Comparison of ENCODE assay signal across 8 cellular contexts in genomic region chr13:23888658-23889597, GRCh38. TPM values are rescaled to one million over a fixed set of nuclear protein-coding genes. Genes with fewer than 3 reads are reported as not detected.
DNase-seq lines count a peak whose midpoint lies in the region; ATAC-seq and TF ChIP-seq lines count a peak whose summit lies in the region.

MIPEP (minus strand) TSS chr13:23889400; CDS start chr13:23889320, 80 bp downstream.

- H3K27me3 ChIP-seq in adrenal gland (no peaks in the 10 kb centered on the region), heart left ventricle (no peaks in the 10 kb centered on the region), upper lobe of left lung (no peaks in the 10 kb centered on the region)

- H3K9me3 ChIP-seq in adrenal gland (replicated peaks in 1 of 3): no peaks in the 10 kb centered on the region
- no peaks in the 10 kb centered on the region for H3K9me3 ChIP-seq in heart left ventricle
- no peaks in the 10 kb centered on the region for H3K9me3 ChIP-seq in upper lobe of left lung

- no peaks in the 10 kb centered on the region for H3K27me3 Mint-ChIP-seq in T-cell

- TF ChIP-seq EP300 in upper lobe of left lung (IDR thresholded peaks at IDR 0.05): peak in 1 of 4 donors; percentile 53

- CTCF ChIA-PET in T-cell (lab: Charles Lee): interaction anchor here (0.5 to 1.1 kb wide), 3 partner anchors 339 to 481 kb away, joined by 3 to 7 read pairs (median 4); no protein-coding TSS in a partner anchor

- H3K4me1 ChIP-seq in adrenal gland (replicated peaks in 1 of 2): peaks cover 5 to 11% of the 10 kb centered on the region in 2 donors
- peaks cover 0 to 26% (median 10%) of the 10 kb centered on the region in 12 donors for H3K4me1 ChIP-seq in heart left ventricle
- H3K4me1 ChIP-seq in upper lobe of left lung: peaks cover 12 to 15% (median 13%) of the 10 kb centered on the region in 4 donors

- intact Hi-C loops in adrenal gland (cut with DNase I): no loop called here
- intact Hi-C loops in heart left ventricle (cut with DNase I): loop anchor here in 3 of 10 donors (5.0 to 10.0 kb wide), 3 partner anchors 422 to 514 kb away; no protein-coding TSS in a partner anchor
- intact Hi-C loops in posterior cingulate gyrus (cut with DNase I): no loop called here

- H3K27ac ChIP-seq in adrenal gland: peak within 1 kb of the TSS; percentile 45 to 84 (median 82)
- H3K27ac ChIP-seq in heart left ventricle: peak within 1 kb of the TSS; percentile 51 to 92 (median 84)
- H3K27ac ChIP-seq in upper lobe of left lung: peak within 1 kb of the TSS; percentile 84 to 94 (median 87)

- 0 to 1% (median 1%) methylated on average over 14 to 73 of the region's 73 CpGs for WGBS in adrenal gland, 4 donors
- 0 to 1% (median 0%) methylated on average over 26 to 73 of the region's 73 CpGs for WGBS in heart left ventricle, 4 donors
- WGBS in upper lobe of left lung, 2 donors: 0 to 1% methylated on average over 16 to 58 of the region's 73 CpGs

- peak within 1 kb of the TSS; percentile 80 to 83 for H3K27ac Mint-ChIP-seq in T-cell

- ATAC-seq in HG02759 (IDR thresholded peaks at IDR 0.05; ENCODE audit: unreplicated experiment): peak; percentile 95
- peak; percentile 96 to 98 (median 97) for ATAC-seq in T-cell (replicated peaks in 1 of 4)
- ATAC-seq in heart left ventricle: peak; percentile 98 to 99 (median 98)
- ATAC-seq in upper lobe of left lung (ENCODE audit: low FRiP score in 2 of 2): peak; percentile 97 to 99

- H3K4me3 ChIP-seq in GM12875 (ENCODE audit: low read depth, low read length) (peak within 1 kb of the TSS; percentile 99), adrenal gland (peak within 1 kb of the TSS; percentile 54 to 89 (median 69)), heart left ventricle (peak within 1 kb of the TSS; percentile 67 to 100 (median 93)), upper lobe of left lung (peak within 1 kb of the TSS; percentile 62 to 100 (median 94))

- POLR2A ChIA-PET in T-cell (lab: Charles Lee): no interaction called here

- H3K4me1 Mint-ChIP-seq in T-cell: peaks cover 14 to 28% (median 25%) of the 10 kb centered on the region in 3 donors

- H3K36me3 ChIP-seq in adrenal gland (replicated peaks in 1 of 2) (peaks cover 0 to 5% of the 10 kb centered on the region in 2 donors), heart left ventricle (peaks cover 0 to 17% (median 8%) of the 10 kb centered on the region in 9 donors), upper lobe of left lung (peaks cover 0 to 12% (median 5%) of the 10 kb centered on the region in 4 donors)

- DNase-seq in NCI-H128 (lab: John Stamatoyannopoulos, UW; ENCODE audit: unreplicated experiment) (peak; percentile 85), T-cell (peak; percentile 70 to 90 (median 77)), adrenal gland (peak; percentile 93 to 96 (median 93)), heart left ventricle (peak; percentile 94 to 97 (median 94)), posterior cingulate gyrus (peak; percentile 89 to 99 (median 94)), upper lobe of left lung (peak; percentile 93 to 99)

- peaks cover 9% of the 10 kb centered on the region for H3K36me3 Mint-ChIP-seq in T-cell

- peak; percentile 80 for TF ChIP-seq CTCF in GM12875 (IDR thresholded peaks at IDR 0.05; ENCODE audit: borderline replicate concordance, insufficient read depth, low read depth, low read length)
- peak; percentile 61 to 78 (median 72) for TF ChIP-seq CTCF in adrenal gland (IDR thresholded peaks at IDR 0.05)
- peak; percentile 60 to 95 (median 76) for TF ChIP-seq CTCF in heart left ventricle (IDR thresholded peaks at IDR 0.05)
- peak; percentile 74 to 96 (median 83) for TF ChIP-seq CTCF in upper lobe of left lung (IDR thresholded peaks at IDR 0.05)

- TF ChIP-seq POLR2A in adrenal gland (IDR thresholded peaks at IDR 0.05) (peak; percentile 63 to 75), heart left ventricle (IDR thresholded peaks at IDR 0.05) (peak; percentile 13 to 68), upper lobe of left lung (IDR thresholded peaks at IDR 0.05) (peak in 3 of 4 donors; percentile 46 to 85 (median 76))

- H3K4me3 Mint-ChIP-seq in T-cell: peak within 1 kb of the TSS; percentile 84 to 92 (median 87)

- H3K9me3 Mint-ChIP-seq in T-cell: no peaks in the 10 kb centered on the region

RNA-seq across cellular contexts. Expression of gene MIPEP, which starts in this region (rescaled TPM):
- total RNA-seq in T-cell: 10 to 100 TPM in 4 of 5 donors, 1 to 10 TPM in 1; 6.3 to 13.8 (median 12.3) TPM
- total RNA-seq in adrenal gland: 10 to 100 TPM; 13.9 to 28.6 (median 19.5) TPM
- polyA plus RNA-seq in adrenal gland: 10 to 100 TPM; 17.5 to 23.2 (median 21.7) TPM
- total RNA-seq in heart left ventricle: 10 to 100 TPM; 21.5 to 88.1 (median 42.1) TPM
- polyA plus RNA-seq in heart left ventricle: 10 to 100 TPM; 26.0 to 58.6 TPM
- 10 to 100 TPM; 14.5 to 29.3 (median 19.1) TPM for total RNA-seq in upper lobe of left lung

Comparison
In these comparisons a context has a peak if more than half of its experiments do, and no peak if none do; other contexts are left out.
1. Peak in every context shown above with its lines: DNase-seq, ATAC-seq, H3K4me3 ChIP-seq and H3K27ac ChIP-seq.